Comparison of ENCODE assay signal across 2 cellular contexts in genomic region chr12:124819525-124819924, GRCh38.
TF ChIP-seq lines count a peak whose summit lies in the region.

No MANE protein-coding gene starts in this region.

TF ChIP-seq in WTC11, 78 proteins besides CTCF, POLR2A, EP300 and RAD21:
- TF ChIP-seq ARID4B (CRISPR knock-in tag; IDR thresholded peaks at IDR 0.05; ENCODE audit: borderline replicate concordance), result no peak

TF ChIP-seq in GM23338, 12 proteins besides CTCF, POLR2A, EP300 and RAD21 (continued from another document):
- TF ChIP-seq ZNF462 (CRISPR knock-in tag; IDR thresholded peaks at IDR 0.05) (no peak), POLR2AphosphoS5 (IDR thresholded peaks at IDR 0.05; ENCODE audit: low read depth) (no peak), REST (IDR thresholded peaks at IDR 0.05; ENCODE audit: unreplicated experiment) (no peak)
